In genomic region chr17:78723001-78723796, GRCh38 we compare ENCODE assay signal across 8 cellular contexts. TPM values are rescaled to one million over a fixed set of nuclear protein-coding genes. Genes with fewer than 3 reads are reported as not detected.
DNase-seq lines count a peak whose midpoint lies in the region; ATAC-seq lines count a peak whose summit lies in the region.

No MANE protein-coding gene starts in this region.

- H3K27me3 ChIP-seq in effector memory CD4-positive, alpha-beta T cell (replicated peaks; ENCODE audit: control insufficient read depth, insufficient read depth, low read length, poor library complexity, severe bottlenecking) = no peaks in the 10 kb centered on the region

- no peaks in the 10 kb centered on the region for H3K9me3 Mint-ChIP-seq in naive B cell

- DNase-seq in D341Med (ENCODE audit: low spot score) (peak; percentile 59), NCI-H2227 treated with DMSO at 0.1 percent for 48 hours (lab: John Stamatoyannopoulos, UW) (peak; percentile 81), naive B cell (no peak), NCI-H1436 (lab: John Stamatoyannopoulos, UW) (no peak), NCI-H446 (lab: John Stamatoyannopoulos, UW) (no peak), HuH-7 (ENCODE audit: low spot score) (no peak)
- DNase-seq in effector memory CD4-positive, alpha-beta T cell = no peak

- ATAC-seq in naive B cell (ENCODE audit: low read depth in 2 of 2) (no peak), HG02763 (IDR thresholded peaks at IDR 0.05; ENCODE audit: unreplicated experiment) (no peak)

- H3K9me3 ChIP-seq in effector memory CD4-positive, alpha-beta T cell (ENCODE audit: control insufficient read depth, low read length) = no peaks in the 10 kb centered on the region

- H3K4me1 Mint-ChIP-seq in naive B cell = peaks cover 83 to 98% (median 94%) of the 10 kb centered on the region in 3 donors

- peaks cover 0 to 5% of the 10 kb centered on the region in 2 donors for H3K36me3 Mint-ChIP-seq in naive B cell

- no peaks in the 10 kb centered on the region for H3K27me3 Mint-ChIP-seq in naive B cell

- peak overlapping the region; percentile 28 to 81 (median 66) for H3K4me3 Mint-ChIP-seq in naive B cell

- peak overlapping the region; percentile 13 for H3K4me3 ChIP-seq in effector memory CD4-positive, alpha-beta T cell (ENCODE audit: insufficient read depth, low read depth, low read length, poor library complexity, severe bottlenecking)

- peaks cover 96% of the 10 kb centered on the region for H3K4me1 ChIP-seq in effector memory CD4-positive, alpha-beta T cell (ENCODE audit: control insufficient read depth, insufficient read depth, low read length, poor library complexity, severe bottlenecking)

- H3K27ac Mint-ChIP-seq in naive B cell = peak overlapping the region; percentile 66 to 93 (median 88)

- peak overlapping the region; percentile 60 for H3K27ac ChIP-seq in effector memory CD4-positive, alpha-beta T cell (ENCODE audit: insufficient read depth, low read length, poor library complexity, severe bottlenecking)

- H3K36me3 ChIP-seq in effector memory CD4-positive, alpha-beta T cell (ENCODE audit: control insufficient read depth, insufficient read depth, low read length) = no peaks in the 10 kb centered on the region

RNA-seq across cellular contexts. Expression of gene CYTH1, which starts 58.9 kb away (rescaled TPM):
- polyA plus RNA-seq in naive B cell (ENCODE audit: low read depth in 6 of 6) = 100 to 1,000 TPM; 165 to 235 (median 190) TPM

Comparison
In these comparisons a context has a peak if more than half of its experiments do, and no peak if none do; other contexts are left out.
1. DNase-seq: peak in D341Med (single experiment) and NCI-H2227 treated with DMSO at 0.1 percent for 48 hours (single experiment); none in effector memory CD4-positive, alpha-beta T cell (0 of 3), naive B cell (single experiment), NCI-H1436 (single experiment), NCI-H446 (0 of 2) and HuH-7 (single experiment).